Comparison of ENCODE assay signal across 26 cellular contexts in the genomic region with DNA sequence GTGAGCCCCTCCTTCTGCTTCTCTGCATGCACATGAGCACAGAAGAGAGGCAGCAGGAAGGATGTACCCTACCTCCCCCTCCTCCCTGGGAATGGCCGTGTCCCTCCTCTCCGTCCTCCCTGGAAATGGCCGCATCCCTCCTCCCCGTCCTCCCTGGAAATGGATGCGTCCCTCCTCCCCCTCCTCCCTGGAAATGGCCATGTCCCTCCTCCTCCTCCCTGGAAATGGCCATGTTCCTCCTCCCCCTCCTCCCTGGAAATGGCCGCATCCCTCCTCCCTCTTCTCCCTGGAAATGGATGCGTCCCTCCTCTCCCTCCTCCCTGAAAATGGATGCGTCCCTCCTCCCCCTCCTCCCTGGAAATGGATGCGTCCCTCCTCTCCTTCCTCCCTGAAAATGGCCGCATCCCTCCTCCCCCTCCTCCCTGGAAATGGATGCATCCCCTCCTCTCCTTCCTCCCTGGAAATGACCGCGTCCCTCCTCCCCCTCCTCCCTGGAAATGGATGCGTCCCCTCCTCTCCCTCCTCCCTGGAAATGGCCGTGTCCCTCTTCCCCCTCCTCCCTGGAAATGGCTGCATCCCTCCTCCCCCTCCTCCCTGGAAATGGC.
"Had no signal": no experiment of that assay in that cellular context is flagged by ENCODE, and none has a peak within 500 bp of the region (broad histone marks: within the 10 kb centered on the region; RNA-seq: fewer than 3 reads in every experiment).

No MANE protein-coding gene starts in this region.

- H3K4me1 ChIP-seq: colonic mucosa, esophagus squamous epithelium, gastrocnemius medialis, heart left ventricle, left ventricle myocardium inferior, lower lobe of right lung had no signal

- H3K27ac ChIP-seq: colonic mucosa, epithelial cell of prostate, esophagus squamous epithelium, gastrocnemius medialis, heart left ventricle, hepatocyte, left ventricle myocardium inferior, lower lobe of right lung had no signal

- DNase-seq: colonic mucosa; cortex of kidney; effector CD8-positive, alpha-beta T cell; effector memory CD8-positive, alpha-beta T cell; endodermal cell; erythroblast; esophagus squamous epithelium; foreskin fibroblast; foreskin melanocyte; gastrocnemius medialis; heart left ventricle; hypothalamus; immature natural killer cell; kidney; kidney glomerular epithelial cell; left colon; left ventricle myocardium inferior; lower lobe of right lung; mesenchymal stem cell; mucosa of descending colon; naive B cell had no signal

- H3K9me3 ChIP-seq: colonic mucosa, esophagus squamous epithelium, gastrocnemius medialis, heart left ventricle, left ventricle myocardium inferior, lower lobe of right lung, mucosa of descending colon had no signal

- ATAC-seq: effector memory CD8-positive, alpha-beta T cell; esophagus mucosa; gastrocnemius medialis; heart left ventricle; left colon; left lobe of liver; lower lobe of right lung; mucosa of descending colon had no signal

- H3K4me2 ChIP-seq: hepatocyte had no signal

- FAIRE-seq: endometrium, kidney had no signal

- H3K4me3 ChIP-seq: colonic mucosa, esophagus squamous epithelium, gastrocnemius medialis, heart left ventricle, hepatocyte, left ventricle myocardium inferior, lower lobe of right lung, mucosa of descending colon had no signal

- H3K36me3 ChIP-seq: colonic mucosa, esophagus squamous epithelium, gastrocnemius medialis, heart left ventricle, left ventricle myocardium inferior, lower lobe of right lung had no signal

- H3K27me3 ChIP-seq: colonic mucosa, esophagus squamous epithelium, gastrocnemius medialis, heart left ventricle, hepatocyte had no signal

- H3K79me2 ChIP-seq: hepatocyte had no signal

- H2AFZ ChIP-seq: hepatocyte had no signal
